In the genomic region with DNA sequence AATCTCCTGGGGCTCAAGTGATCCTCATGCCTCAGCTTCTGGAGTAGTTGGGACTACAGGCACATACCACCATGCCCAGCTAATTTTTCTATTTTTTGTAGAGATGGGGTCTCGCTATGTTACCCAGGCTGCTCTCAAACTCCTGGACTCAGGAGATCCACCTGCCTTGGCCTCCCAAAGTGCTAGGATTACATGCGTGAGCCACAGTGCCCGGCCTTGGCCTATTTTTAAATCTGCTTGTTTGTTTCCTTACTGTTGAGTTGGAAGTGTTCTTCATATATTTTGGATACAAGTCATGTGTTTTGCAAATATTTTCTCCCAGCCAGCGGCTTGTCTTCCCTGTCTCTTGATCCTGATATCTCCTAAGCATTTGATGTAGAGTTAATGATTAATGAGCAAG, we compare ENCODE assay signal across 1 cellular context.
TF ChIP-seq lines count a peak whose summit lies in the region.

No MANE protein-coding gene starts in this region.

TF ChIP-seq in GM12878, 131 proteins besides CTCF, POLR2A, EP300 and RAD21:
- TF ChIP-seq ZNF207 (IDR thresholded peaks at IDR 0.05; ENCODE audit: borderline replicate concordance) (no peak), MLLT1 (IDR thresholded peaks at IDR 0.05) (no peak), USF1 (IDR thresholded peaks at IDR 0.05; ENCODE audit: borderline replicate concordance, extremely low read length, insufficient read depth, low read depth, low read length) (no peak), EED (IDR thresholded peaks at IDR 0.05; ENCODE audit: low read depth) (no peak), SIX5 (IDR thresholded peaks at IDR 0.05; ENCODE audit: low read depth, low read length, severe bottlenecking) (no peak), BCL3 (IDR thresholded peaks at IDR 0.05; ENCODE audit: borderline replicate concordance, insufficient read depth, low read depth, low read length, poor library complexity, severe bottlenecking) (no peak), POLR2AphosphoS2 (IDR thresholded peaks at IDR 0.05; ENCODE audit: low read depth, low read length) (no peak), HDGF (IDR thresholded peaks at IDR 0.05) (no peak), ATF2 (IDR thresholded peaks at IDR 0.05; ENCODE audit: low read length) (no peak), KDM1A (IDR thresholded peaks at IDR 0.05; ENCODE audit: borderline replicate concordance) (no peak), CREM (IDR thresholded peaks at IDR 0.05; ENCODE audit: low read depth) (no peak)
